36 cellular contexts compared by ENCODE assay signal in genomic region chr13:55563267-55563666, GRCh38.
"Had no signal": no experiment of that assay in that cellular context is flagged by ENCODE, and none has a peak within 500 bp of the region (broad histone marks: within the 10 kb centered on the region; RNA-seq: fewer than 3 reads in every experiment).

No MANE protein-coding gene starts in this region.

- DNase-seq: activated CD4-positive, alpha-beta memory T cell treated with anti-CD3 and anti-CD28 coated beads, Interleukin-2, amount 10 ng/mL, durations not matched to agents 7 days and 5 days; activated CD4-positive, alpha-beta T cell treated with anti-CD3 and anti-CD28 coated beads for 1 hour; activated CD4-positive, alpha-beta T cell treated with anti-CD3 and anti-CD28 coated beads for 36 hours; activated CD4-positive, alpha-beta T cell treated with anti-CD3 and anti-CD28 coated beads for 48 hours; activated CD4-positive, alpha-beta T cell treated with anti-CD3 and anti-CD28 coated beads, Interleukin-2, amount 10 ng/mL, durations not matched to agents 7 days and 5 days; activated CD4-positive, alpha-beta T cell treated with anti-CD3 and anti-CD28 coated beads, Interleukin-2, amount 50 U/mL, for 48 hours; activated CD4-positive, CD25-positive, alpha-beta regulatory T cell; activated CD8-positive, alpha-beta memory T cell treated with anti-CD3 and anti-CD28 coated beads for 24 hours; activated CD8-positive, alpha-beta memory T cell treated with anti-CD3 and anti-CD28 coated beads, Interleukin-2, amount 10 ng/mL, durations not matched to agents 7 days and 5 days; activated CD8-positive, alpha-beta memory T cell treated with anti-CD3 and anti-CD28 coated beads, Interleukin-2, amount 50 U/mL, for 48 hours; activated CD8-positive, alpha-beta T cell treated with anti-CD3 and anti-CD28 coated beads, Interleukin-2, amount 10 ng/mL, durations not matched to agents 7 days and 5 days; activated effector memory CD4-positive, alpha-beta T cell treated with Interleukin-2 at 50 U/mL for 16 hours; activated gamma-delta T cell; activated naive CD4-positive, alpha-beta T cell treated with anti-CD3 and anti-CD28 coated beads, Interleukin-2, amount 10 ng/mL, durations not matched to agents 7 days and 5 days; activated naive CD4-positive, alpha-beta T cell treated with Interleukin-2 at 50 U/mL for 16 hours; activated naive CD8-positive, alpha-beta T cell treated with anti-CD3 and anti-CD28 coated beads, Interleukin-2, amount 10 ng/mL, durations not matched to agents 7 days and 5 days; activated naive CD8-positive, alpha-beta T cell treated with anti-CD3 and anti-CD28 coated beads, Interleukin-2, amount 50 U/mL, for 24 hours; activated T-cell treated with anti-CD3 and anti-CD28 coated beads, Interleukin-2, amount 50 U/mL, for 24 hours; activated T-cell treated with anti-CD3 and anti-CD28 coated beads, Interleukin-2, amount 50 U/mL, for 48 hours; anterior cingulate cortex; T-helper 1 cell; T-helper 2 cell; T-helper 9 cell had no signal

- H3K4me3 ChIP-seq: ascending aorta, cardiac muscle cell had no signal

- H3K9me3 ChIP-seq: ascending aorta had no signal

- FAIRE-seq: bronchial epithelial cell, TTC549 had no signal

- H3K36me3 ChIP-seq: ascending aorta, cardiac muscle cell had no signal

- H3K9me3 Mint-ChIP-seq: activated naive CD4-positive, alpha-beta T cell treated with anti-CD3 and anti-CD28 coated beads, Interleukin-2, amount 50 U/mL, for 24 hours; activated naive CD8-positive, alpha-beta T cell treated with anti-CD3 and anti-CD28 coated beads, Interleukin-2, amount 50 U/mL, for 24 hours; brain had no signal

- H3K36me3 Mint-ChIP-seq: activated CD8-positive, alpha-beta memory T cell treated with anti-CD3 and anti-CD28 coated beads, Interleukin-2, amount 10 ng/mL, durations not matched to agents 7 days and 5 days; activated naive CD4-positive, alpha-beta T cell treated with anti-CD3 and anti-CD28 coated beads, Interleukin-2, amount 10 ng/mL, durations not matched to agents 7 days and 5 days; activated naive CD4-positive, alpha-beta T cell treated with anti-CD3 and anti-CD28 coated beads, Interleukin-2, amount 50 U/mL, for 24 hours; activated naive CD8-positive, alpha-beta T cell; activated naive CD8-positive, alpha-beta T cell treated with anti-CD3 and anti-CD28 coated beads, Interleukin-2, amount 10 ng/mL, durations not matched to agents 7 days and 5 days; brain had no signal

- H3K27ac ChIP-seq: ascending aorta, cardiac muscle cell, VCaP had no signal

- H3K4me3 Mint-ChIP-seq: activated CD4-positive, alpha-beta memory T cell treated with anti-CD3 and anti-CD28 coated beads, Interleukin-2, amount 10 ng/mL, durations not matched to agents 7 days and 5 days; activated CD4-positive, alpha-beta T cell treated with anti-CD3 and anti-CD28 coated beads for 36 hours; activated CD4-positive, alpha-beta T cell treated with anti-CD3 and anti-CD28 coated beads, Interleukin-2, amount 10 ng/mL, durations not matched to agents 7 days and 5 days; activated CD8-positive, alpha-beta memory T cell treated with anti-CD3 and anti-CD28 coated beads, Interleukin-2, amount 10 ng/mL, durations not matched to agents 7 days and 5 days; activated CD8-positive, alpha-beta T cell treated with anti-CD3 and anti-CD28 coated beads, Interleukin-2, amount 10 ng/mL, durations not matched to agents 7 days and 5 days; activated naive CD4-positive, alpha-beta T cell treated with anti-CD3 and anti-CD28 coated beads, Interleukin-2, amount 10 ng/mL, durations not matched to agents 7 days and 5 days; activated naive CD4-positive, alpha-beta T cell treated with anti-CD3 and anti-CD28 coated beads, Interleukin-2, amount 50 U/mL, for 24 hours; activated naive CD8-positive, alpha-beta T cell; activated naive CD8-positive, alpha-beta T cell treated with anti-CD3 and anti-CD28 coated beads, Interleukin-2, amount 10 ng/mL, durations not matched to agents 7 days and 5 days; activated naive CD8-positive, alpha-beta T cell treated with anti-CD3 and anti-CD28 coated beads, Interleukin-2, amount 50 U/mL, for 24 hours; activated T-cell treated with anti-CD3 and anti-CD28 coated beads, Interleukin-2, amount 50 U/mL, for 24 hours; brain; central memory CD8-positive, alpha-beta T cell; T-helper 1 cell treated with Interleukin-12 subunit alpha and Interleukin-12 subunit beta and Interleukin-4 antibody, amounts not matched to agents 30 μg/mL and 1 μg/mL, for 36 hours; T-helper 2 cell treated with Interferon-gamma antibody and Interleukin-4, amounts not matched to agents 5 μg/mL and 100 μg/mL, for 36 hours had no signal

- ATAC-seq: activated CD4-positive, alpha-beta T cell treated with anti-CD3 and anti-CD28 coated beads for 36 hours; activated CD4-positive, CD25-positive, alpha-beta regulatory T cell treated with anti-CD3 and anti-CD28 coated beads, Interleukin-2, amount 50 U/mL, for 24 hours; activated CD8-positive, alpha-beta memory T cell treated with anti-CD3 and anti-CD28 coated beads, Interleukin-2, amount 10 ng/mL, durations not matched to agents 7 days and 5 days; activated CD8-positive, alpha-beta T cell treated with anti-CD3 and anti-CD28 coated beads, Interleukin-2, amount 10 ng/mL, durations not matched to agents 7 days and 5 days; activated naive CD8-positive, alpha-beta T cell treated with anti-CD3 and anti-CD28 coated beads, Interleukin-2, amount 50 U/mL, for 24 hours had no signal

- H3K27ac Mint-ChIP-seq: activated CD4-positive, alpha-beta memory T cell treated with anti-CD3 and anti-CD28 coated beads, Interleukin-2, amount 10 ng/mL, durations not matched to agents 7 days and 5 days; activated CD4-positive, alpha-beta T cell treated with anti-CD3 and anti-CD28 coated beads for 36 hours; activated CD4-positive, alpha-beta T cell treated with anti-CD3 and anti-CD28 coated beads, Interleukin-2, amount 10 ng/mL, durations not matched to agents 7 days and 5 days; activated CD8-positive, alpha-beta memory T cell treated with anti-CD3 and anti-CD28 coated beads, Interleukin-2, amount 10 ng/mL, durations not matched to agents 7 days and 5 days; activated CD8-positive, alpha-beta T cell treated with anti-CD3 and anti-CD28 coated beads, Interleukin-2, amount 10 ng/mL, durations not matched to agents 7 days and 5 days; activated naive CD4-positive, alpha-beta T cell treated with anti-CD3 and anti-CD28 coated beads, Interleukin-2, amount 10 ng/mL, durations not matched to agents 7 days and 5 days; activated naive CD4-positive, alpha-beta T cell treated with anti-CD3 and anti-CD28 coated beads, Interleukin-2, amount 50 U/mL, for 24 hours; activated naive CD8-positive, alpha-beta T cell; activated naive CD8-positive, alpha-beta T cell treated with anti-CD3 and anti-CD28 coated beads, Interleukin-2, amount 10 ng/mL, durations not matched to agents 7 days and 5 days; activated naive CD8-positive, alpha-beta T cell treated with anti-CD3 and anti-CD28 coated beads, Interleukin-2, amount 50 U/mL, for 24 hours; activated T-cell treated with anti-CD3 and anti-CD28 coated beads, Interleukin-2, amount 50 U/mL, for 24 hours; activated T-helper 2 cell treated with anti-CD3 and anti-CD28 coated beads, Interferon-gamma antibody, Interleukin-2, Interleukin-4, amounts not matched to agents 10 μg/mL and 5 μg/mL and 100 μg/mL, durations not matched to agents 14 hours and 24 hours and 36 hours; T-helper 1 cell treated with Interleukin-12 subunit alpha and Interleukin-12 subunit beta and Interleukin-4 antibody, amounts not matched to agents 30 μg/mL and 1 μg/mL, for 36 hours; T-helper 2 cell treated with Interferon-gamma antibody and Interleukin-4, amounts not matched to agents 5 μg/mL and 100 μg/mL, for 36 hours had no signal

- H3K27me3 ChIP-seq: ascending aorta, cardiac muscle cell had no signal

- H3K4me1 Mint-ChIP-seq: activated CD4-positive, alpha-beta memory T cell treated with anti-CD3 and anti-CD28 coated beads, Interleukin-2, amount 10 ng/mL, durations not matched to agents 7 days and 5 days; activated CD4-positive, alpha-beta T cell treated with anti-CD3 and anti-CD28 coated beads for 36 hours; activated CD4-positive, alpha-beta T cell treated with anti-CD3 and anti-CD28 coated beads, Interleukin-2, amount 10 ng/mL, durations not matched to agents 7 days and 5 days; activated CD8-positive, alpha-beta memory T cell treated with anti-CD3 and anti-CD28 coated beads, Interleukin-2, amount 10 ng/mL, durations not matched to agents 7 days and 5 days; activated naive CD4-positive, alpha-beta T cell treated with anti-CD3 and anti-CD28 coated beads, Interleukin-2, amount 10 ng/mL, durations not matched to agents 7 days and 5 days; activated naive CD4-positive, alpha-beta T cell treated with anti-CD3 and anti-CD28 coated beads, Interleukin-2, amount 50 U/mL, for 24 hours; activated naive CD8-positive, alpha-beta T cell treated with anti-CD3 and anti-CD28 coated beads, Interleukin-2, amount 10 ng/mL, durations not matched to agents 7 days and 5 days; activated naive CD8-positive, alpha-beta T cell treated with anti-CD3 and anti-CD28 coated beads, Interleukin-2, amount 50 U/mL, for 24 hours; central memory CD8-positive, alpha-beta T cell had no signal

- H3K4me1 ChIP-seq: ascending aorta had no signal

- H3K27me3 Mint-ChIP-seq: activated CD4-positive, alpha-beta memory T cell treated with anti-CD3 and anti-CD28 coated beads, Interleukin-2, amount 10 ng/mL, durations not matched to agents 7 days and 5 days; activated CD4-positive, alpha-beta T cell treated with anti-CD3 and anti-CD28 coated beads for 36 hours; activated CD4-positive, alpha-beta T cell treated with anti-CD3 and anti-CD28 coated beads, Interleukin-2, amount 10 ng/mL, durations not matched to agents 7 days and 5 days; activated CD8-positive, alpha-beta memory T cell treated with anti-CD3 and anti-CD28 coated beads, Interleukin-2, amount 10 ng/mL, durations not matched to agents 7 days and 5 days; activated naive CD4-positive, alpha-beta T cell treated with anti-CD3 and anti-CD28 coated beads, Interleukin-2, amount 10 ng/mL, durations not matched to agents 7 days and 5 days; activated naive CD4-positive, alpha-beta T cell treated with anti-CD3 and anti-CD28 coated beads, Interleukin-2, amount 50 U/mL, for 24 hours; activated naive CD8-positive, alpha-beta T cell; activated naive CD8-positive, alpha-beta T cell treated with anti-CD3 and anti-CD28 coated beads, Interleukin-2, amount 10 ng/mL, durations not matched to agents 7 days and 5 days; activated naive CD8-positive, alpha-beta T cell treated with anti-CD3 and anti-CD28 coated beads, Interleukin-2, amount 50 U/mL, for 24 hours; activated T-cell treated with anti-CD3 and anti-CD28 coated beads, Interleukin-2, amount 50 U/mL, for 24 hours; brain; central memory CD8-positive, alpha-beta T cell had no signal
